In genomic region chr7:26603631-26604030, GRCh38 we compare ENCODE assay signal across 1 cellular context.
TF ChIP-seq lines count a peak whose summit lies in the region.

No MANE protein-coding gene starts in this region.

TF ChIP-seq in HEK293, 187 proteins besides CTCF, POLR2A, EP300 and RAD21 (continued from another document):
- no peak for TF ChIP-seq ZNF704 (tag by site-specific recombination; IDR thresholded peaks at IDR 0.05)
- TF ChIP-seq ZNF664 (tag by site-specific recombination; IDR thresholded peaks at IDR 0.05), result no peak
- TF ChIP-seq ZNF280D (tag by site-specific recombination; IDR thresholded peaks at IDR 0.05), result no peak
- TF ChIP-seq ZNF600 (tag by site-specific recombination; IDR thresholded peaks at IDR 0.05), result no peak
- no peak for TF ChIP-seq ZNF169 (tag by site-specific recombination; IDR thresholded peaks at IDR 0.05)
- no peak for TF ChIP-seq WT1 (tag by site-specific recombination; IDR thresholded peaks at IDR 0.05)
- TF ChIP-seq ZBTB48 (tag by site-specific recombination; IDR thresholded peaks at IDR 0.05), result no peak
- TF ChIP-seq ZFP69B (tag by site-specific recombination; IDR thresholded peaks at IDR 0.05), result no peak
- TF ChIP-seq ZNF660 (tag by site-specific recombination; IDR thresholded peaks at IDR 0.05), result 0 out of 2 replicates have a peak, but pooled peaks have one; percentile 15
- no peak for TF ChIP-seq ZNF10 (tag by site-specific recombination; IDR thresholded peaks at IDR 0.05)
- TF ChIP-seq ZNF221 (tag by site-specific recombination; IDR thresholded peaks at IDR 0.05; ENCODE audit: borderline replicate concordance), result no peak
- no peak for TF ChIP-seq ZNF654 (tag by site-specific recombination; IDR thresholded peaks at IDR 0.05; ENCODE audit: low read depth)
- 0 out of 2 replicates have a peak, but pooled peaks have one; percentile 28 for TF ChIP-seq IKZF3 (tag by site-specific recombination; IDR thresholded peaks at IDR 0.05)
- TF ChIP-seq PATZ1 (tag by site-specific recombination; IDR thresholded peaks at IDR 0.05), result peak; percentile 26; the same call in 1 of the 2 replicates
- TF ChIP-seq KLF8 (tag by site-specific recombination; IDR thresholded peaks at IDR 0.05), result 0 out of 2 replicates have a peak, but pooled peaks have one; percentile 28
